In the genomic region with DNA sequence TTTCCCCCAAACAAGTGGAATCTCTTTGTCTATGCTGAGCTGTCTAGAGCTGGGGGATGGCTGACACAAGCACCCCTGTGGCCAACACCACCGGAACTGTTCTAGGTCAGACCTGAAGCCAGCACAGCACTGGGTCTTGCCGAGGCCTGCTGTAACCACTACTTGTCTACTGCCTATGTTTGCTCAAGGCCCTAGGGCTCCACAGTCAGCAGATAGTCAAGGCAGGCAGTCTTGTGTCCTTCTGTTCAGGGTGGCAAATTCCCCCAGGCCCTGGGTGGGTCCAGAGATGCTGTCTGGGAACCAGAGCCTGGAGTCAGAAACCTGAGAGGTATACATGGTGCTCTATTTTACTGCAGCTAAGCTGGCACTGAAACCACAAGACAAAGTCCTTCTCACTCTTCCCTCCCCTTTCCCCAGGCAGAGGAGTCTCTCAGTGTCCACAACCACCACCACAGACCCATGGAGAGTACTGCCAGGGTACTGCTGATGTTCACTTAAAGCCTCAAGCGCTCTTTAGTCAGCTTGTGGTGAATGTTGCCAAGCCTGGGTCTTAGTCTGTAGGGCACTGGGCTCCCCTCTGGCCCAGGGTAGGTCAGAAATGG, we compare ENCODE assay signal across 28 cellular contexts.
"Had no signal": no experiment of that assay in that cellular context is flagged by ENCODE, and none has a peak within 500 bp of the region (broad histone marks: within the 10 kb centered on the region; RNA-seq: fewer than 3 reads in every experiment).

No MANE protein-coding gene starts in this region.

- H3K4me2 ChIP-seq: KMS-11 had no signal

- DNase-seq: activated B cell treated with CpG ODN at 0.5 μM for 24 hours; activated CD4-positive, alpha-beta memory T cell treated with anti-CD3 and anti-CD28 coated beads, Interleukin-2, amount 10 ng/mL, durations not matched to agents 7 days and 5 days; activated CD4-positive, alpha-beta T cell treated with anti-CD3 and anti-CD28 coated beads for 1 hour; activated CD4-positive, alpha-beta T cell treated with anti-CD3 and anti-CD28 coated beads, Interleukin-2, amount 10 ng/mL, durations not matched to agents 7 days and 5 days; activated CD8-positive, alpha-beta memory T cell treated with anti-CD3 and anti-CD28 coated beads, Interleukin-2, amount 50 U/mL, for 4 hours; activated gamma-delta T cell treated with Interleukin-2 at 50 U/mL for 16 hours; activated naive CD4-positive, alpha-beta T cell treated with anti-CD3 and anti-CD28 coated beads, Interleukin-2, amount 10 ng/mL, durations not matched to agents 7 days and 5 days; activated naive CD8-positive, alpha-beta T cell treated with anti-CD3 and anti-CD28 coated beads for 36 hours; activated T-cell treated with anti-CD3 and anti-CD28 coated beads, Interleukin-2, amount 50 U/mL, for 72 hours; brain microvascular endothelial cell; cerebellar nuclear complex; MG63; NCI-H1105; NCI-H1436; NCI-H1694 treated with DMSO at 0.1 percent for 48 hours; NCI-H2029 treated with DMSO at 0.1 percent for 48 hours; NCI-H345; NCI-H510A; NCI-H69; Peyer's patch; Right ventricle myocardium superior; T-helper 9 cell had no signal

- H3K27me3 Mint-ChIP-seq: activated B cell treated with CpG ODN at 0.5 μM for 24 hours; activated CD4-positive, alpha-beta memory T cell treated with anti-CD3 and anti-CD28 coated beads, Interleukin-2, amount 10 ng/mL, durations not matched to agents 7 days and 5 days; activated CD4-positive, alpha-beta T cell treated with anti-CD3 and anti-CD28 coated beads, Interleukin-2, amount 10 ng/mL, durations not matched to agents 7 days and 5 days; activated naive CD4-positive, alpha-beta T cell treated with anti-CD3 and anti-CD28 coated beads, Interleukin-2, amount 10 ng/mL, durations not matched to agents 7 days and 5 days; activated naive CD8-positive, alpha-beta T cell treated with anti-CD3 and anti-CD28 coated beads for 36 hours had no signal

- H3K4me1 Mint-ChIP-seq: activated CD4-positive, alpha-beta memory T cell treated with anti-CD3 and anti-CD28 coated beads, Interleukin-2, amount 10 ng/mL, durations not matched to agents 7 days and 5 days; activated CD4-positive, alpha-beta T cell treated with anti-CD3 and anti-CD28 coated beads, Interleukin-2, amount 10 ng/mL, durations not matched to agents 7 days and 5 days; activated naive CD4-positive, alpha-beta T cell treated with anti-CD3 and anti-CD28 coated beads, Interleukin-2, amount 10 ng/mL, durations not matched to agents 7 days and 5 days had no signal

- H3K4me3 Mint-ChIP-seq: activated B cell treated with CpG ODN at 0.5 μM for 24 hours; activated CD4-positive, alpha-beta memory T cell treated with anti-CD3 and anti-CD28 coated beads, Interleukin-2, amount 10 ng/mL, durations not matched to agents 7 days and 5 days; activated CD4-positive, alpha-beta T cell treated with anti-CD3 and anti-CD28 coated beads, Interleukin-2, amount 10 ng/mL, durations not matched to agents 7 days and 5 days; activated naive CD4-positive, alpha-beta T cell treated with anti-CD3 and anti-CD28 coated beads, Interleukin-2, amount 10 ng/mL, durations not matched to agents 7 days and 5 days; activated naive CD8-positive, alpha-beta T cell treated with anti-CD3 and anti-CD28 coated beads for 36 hours; activated T-cell treated with anti-CD3 and anti-CD28 coated beads, Interleukin-2, amount 50 U/mL, for 72 hours; T-helper 1 cell treated with Interleukin-12 subunit alpha and Interleukin-12 subunit beta and Interleukin-4 antibody, amounts not matched to agents 30 μg/mL and 1 μg/mL, for 36 hours had no signal

- H3K27me3 ChIP-seq: brain microvascular endothelial cell, MG63, Peyer's patch, SJSA1 had no signal

- H3K36me3 ChIP-seq: brain microvascular endothelial cell, MG63, Peyer's patch, SJSA1 had no signal

- H3K27ac Mint-ChIP-seq: activated B cell treated with CpG ODN at 0.5 μM for 24 hours; activated CD4-positive, alpha-beta memory T cell treated with anti-CD3 and anti-CD28 coated beads, Interleukin-2, amount 10 ng/mL, durations not matched to agents 7 days and 5 days; activated CD4-positive, alpha-beta T cell treated with anti-CD3 and anti-CD28 coated beads, Interleukin-2, amount 10 ng/mL, durations not matched to agents 7 days and 5 days; activated naive CD4-positive, alpha-beta T cell treated with anti-CD3 and anti-CD28 coated beads, Interleukin-2, amount 10 ng/mL, durations not matched to agents 7 days and 5 days; activated naive CD8-positive, alpha-beta T cell treated with anti-CD3 and anti-CD28 coated beads for 36 hours; activated T-cell treated with anti-CD3 and anti-CD28 coated beads, Interleukin-2, amount 50 U/mL, for 72 hours; activated T-helper 2 cell treated with anti-CD3 and anti-CD28 coated beads, Interferon-gamma antibody, Interleukin-2, Interleukin-4, amounts not matched to agents 10 μg/mL and 5 μg/mL and 100 μg/mL, durations not matched to agents 14 hours and 24 hours and 36 hours; T-helper 1 cell treated with Interleukin-12 subunit alpha and Interleukin-12 subunit beta and Interleukin-4 antibody, amounts not matched to agents 30 μg/mL and 1 μg/mL, for 36 hours had no signal

- ATAC-seq: activated T-cell treated with anti-CD3 and anti-CD28 coated beads, Interleukin-2, amount 50 U/mL, for 72 hours; SK-N-SH treated with all-trans-retinoic acid at 6 μM for 48 hours had no signal

- H3K4me1 ChIP-seq: Peyer's patch, SJSA1 had no signal

- H3K27ac ChIP-seq: brain microvascular endothelial cell, KMS-11, Peyer's patch, RWPE1, SJSA1 had no signal

- H3K9me3 ChIP-seq: Peyer's patch, SJSA1 had no signal

- H3K4me3 ChIP-seq: MG63, Peyer's patch, SJSA1 had no signal

- H3K9ac ChIP-seq: KMS-11 had no signal
